In genomic region chr1:202210370-202210769, GRCh38 we compare ENCODE assay signal across 10 cellular contexts. TPM values are rescaled to one million over a fixed set of nuclear protein-coding genes. Genes with fewer than 3 reads are reported as not detected.
A peak's percentile ranks its signal among the peaks of the same experiment; 100 is the strongest.
DNase-seq lines count a peak whose midpoint lies in the region; ATAC-seq and TF ChIP-seq lines count a peak whose summit lies in the region.
"Had no signal": no experiment of that assay in that cellular context is flagged by ENCODE, and none has a peak within 500 bp of the region (broad histone marks: within the 10 kb centered on the region; RNA-seq: fewer than 3 reads in every experiment).

No MANE protein-coding gene starts in this region.

- ATAC-seq in HG02938 (IDR thresholded peaks at IDR 0.05; ENCODE audit: unreplicated experiment), result no peak
- no peak for ATAC-seq in GM21447 (IDR thresholded peaks at IDR 0.05; ENCODE audit: unreplicated experiment)

- H3K27me3 ChIP-seq in BE2C (peaks cover 21% of the 10 kb centered on the region), transverse colon (peaks cover 40% of the 10 kb centered on the region)

- H3K27ac ChIP-seq in transverse colon, result no peak overlapping the region
- H3K27ac ChIP-seq: neutrophil had no signal

- H3K4me1 ChIP-seq in BE2C (no peaks in the 10 kb centered on the region), transverse colon (peaks cover 0 to 11% (median 0%) of the 10 kb centered on the region in 4 donors)

- peak; percentile 22 for TF ChIP-seq CTCF in BE2C (IDR thresholded peaks at IDR 0.05; ENCODE audit: low read depth, low read length)
- no peak for TF ChIP-seq CTCF in transverse colon (IDR thresholded peaks at IDR 0.05)

- H3K4me3 ChIP-seq in BE2C (ENCODE audit: low read depth, low read length), result no peak overlapping the region
- H3K4me3 ChIP-seq in Jurkat, Clone E6-1 (ENCODE audit: low read length), result no peak overlapping the region
- H3K4me3 ChIP-seq in transverse colon, result no peak overlapping the region

- H3K36me3 ChIP-seq in BE2C (no peaks in the 10 kb centered on the region), transverse colon (no peaks in the 10 kb centered on the region)
- H3K36me3 ChIP-seq: neutrophil had no signal

- TF ChIP-seq EP300 in transverse colon (IDR thresholded peaks at IDR 0.05; ENCODE audit: low read depth), result no peak

- DNase-seq in BE2C (no peak), RPMI7951 (ENCODE audit: low read depth) (peak; percentile 56), glomerular visceral epithelial cell (ENCODE audit: extremely low spot score) (peak; percentile 60), transverse colon (no peak)
- DNase-seq in Jurkat, Clone E6-1 (ENCODE audit: low read depth, low spot score), result peak; percentile 41
- no peak for DNase-seq in stimulated activated CD4-positive, alpha-beta T cell treated with anti-CD3 and anti-CD28 coated beads, Interleukin-4, amount 100 ng/mL, for 1 hour
- DNase-seq: activated naive CD4-positive, alpha-beta T cell treated with anti-CD3 and anti-CD28 coated beads, Interleukin-2, amount 50 U/mL, for 16 hours had no signal

- intact Hi-C loops in transverse colon (cut with DNase I; ENCODE audit: low total_unique reads), result no loop called here

- in situ Hi-C loops in transverse colon (cut with MboI; ENCODE audit: low pct_ligation_motif_present in 1 of 4, low pct_unique_long_range_greater_than_20kb in 1 of 4, low sequenced_read_pairs in 3 of 4), result no loop called here

- H3K9me3 ChIP-seq in BE2C (no peaks in the 10 kb centered on the region; the same call in 1 of the 2 replicates), transverse colon (no peaks in the 10 kb centered on the region)
- H3K9me3 ChIP-seq: neutrophil had no signal

- WGBS in transverse colon (ENCODE audit: low coverage in 1 of 2), 2 donors, result 7 to 40% methylated on average over 5 of the region's 5 CpGs

- no peak for TF ChIP-seq POLR2A in transverse colon (IDR thresholded peaks at IDR 0.05)

RNA-seq across cellular contexts. Expression of gene LGR6, which starts 16.8 kb away (rescaled TPM):
- polyA plus RNA-seq in BE2C (2012; ENCODE audit: insufficient read depth, insufficient read length, low read depth), result not detected
- 0.50 TPM for polyA plus RNA-seq in Jurkat, Clone E6-1 (2012; ENCODE audit: insufficient read depth, insufficient read length)
- 30.3 and 33.4 TPM in 2 replicates for total RNA-seq in RPMI7951 (2014; rRNA removed; shearing (Covaris generic))
- total RNA-seq in transverse colon, result 1 to 10 TPM in 1 of 4 donors, under 1 TPM in 1, not detected in 2; 0.41 to 1.6 TPM

RNA-seq across cellular contexts. Expression of gene PTPN7, which starts 50.0 kb away (rescaled TPM):
- polyA plus RNA-seq in BE2C (2012; ENCODE audit: insufficient read depth, insufficient read length, low read depth), result 0.37 TPM
- polyA plus RNA-seq in Jurkat, Clone E6-1 (2012; ENCODE audit: insufficient read depth, insufficient read length), result 232 TPM
- total RNA-seq in RPMI7951 (2014; rRNA removed; shearing (Covaris generic)), result not detected in 2 replicates
- 10 to 100 TPM in 2 of 4 donors, 1 to 10 TPM in 1, not detected in 1; 5.2 to 32.5 (median 14.0) TPM for total RNA-seq in transverse colon

Comparison
In these comparisons a context has a peak if more than half of its experiments do, and no peak if none do; other contexts are left out.
1. DNase-seq: peak in Jurkat, Clone E6-1 (single experiment), RPMI7951 (single experiment) and glomerular visceral epithelial cell (single experiment); none in BE2C (single experiment), transverse colon (single experiment) and stimulated activated CD4-positive, alpha-beta T cell treated with anti-CD3 and anti-CD28 coated beads, Interleukin-4, amount 100 ng/mL, for 1 hour (single experiment).
2. RNA of gene LGR6, which starts 16.8 kb away (total RNA-seq): 30.3 to 33.4 TPM in RPMI7951; 0.41 to 1.6 TPM in transverse colon; every median in the first group is over 10 times any median in the second.